8 cellular contexts compared by ENCODE assay signal in genomic region chr6:44250067-44250717, GRCh38. TPM values are rescaled to one million over a fixed set of nuclear protein-coding genes. Genes with fewer than 3 reads are reported as not detected.
A peak's percentile ranks its signal among the peaks of the same experiment; 100 is the strongest.
DNase-seq lines count a peak whose midpoint lies in the region; ATAC-seq, FAIRE-seq and TF ChIP-seq lines count a peak whose summit lies in the region.
"Had no signal": no experiment of that assay in that cellular context is flagged by ENCODE, and none has a peak within 500 bp of the region (broad histone marks: within the 10 kb centered on the region; RNA-seq: fewer than 3 reads in every experiment).

No MANE protein-coding gene starts in this region.

- peaks cover 68% of the 10 kb centered on the region for H3K4me1 Mint-ChIP-seq in Calu3 (ENCODE audit: low read depth, unreplicated experiment)

- peak overlapping the region; percentile 85 for H3K4me2 ChIP-seq in HepG2 (ENCODE audit: low read depth, low read length)

- FAIRE-seq in HepG2 (lab: Jason Lieb, UNC): no peak

- DNase-seq in Calu3 (no peak), SK-N-MC (ENCODE audit: low read depth, low spot score) (no peak), HepG2 (ENCODE audit: low spot score) (no peak), colonic mucosa (no peak), EL (no peak)

- BruUV-seq in Calu3 (replicated peaks; lab: Mats Ljungman, UMichigan): TSS peak; percentile 29
- BruUV-seq in HepG2 (replicated peaks; lab: Mats Ljungman, UMichigan): no TSS peak

- ATAC-seq in HepG2 (no peak), GM21717 (IDR thresholded peaks at IDR 0.05; ENCODE audit: unreplicated experiment) (no peak)

- no peak overlapping the region for H2AFZ ChIP-seq in HepG2 (ENCODE audit: low read length)

- H3K36me3 ChIP-seq in SK-N-MC (ENCODE audit: insufficient read depth, low read length): peaks cover 76% of the 10 kb centered on the region
- H3K36me3 ChIP-seq in HepG2 (replicated peaks in 1 of 2; ENCODE audit: control insufficient read depth in 1 of 2, insufficient read depth in 2 of 2, low read length in 2 of 2): peaks cover 43 to 69% of the 10 kb centered on the region in 2 experiments
- peaks cover 32% of the 10 kb centered on the region for H3K36me3 ChIP-seq in colonic mucosa

- intact Hi-C loops in Calu3 (cut with micrococcal nuclease; ENCODE audit: unreplicated experiment): no loop called here
- intact Hi-C loops in HepG2 (cut with micrococcal nuclease; ENCODE audit: unreplicated experiment): loop anchor here (5.0 kb wide), 1 partner anchor 153 kb away; no protein-coding TSS in a partner anchor
- intact Hi-C loops in colonic mucosa (cut with DNase I): no loop called here

- no peak for TF ChIP-seq RAD21 in HepG2 (CRISPR knock-in tag; IDR thresholded peaks at IDR 0.05)

- H4K20me1 ChIP-seq in HepG2 (ENCODE audit: insufficient read depth, low read length): peaks cover 82% of the 10 kb centered on the region

- peak overlapping the region; percentile 88 for H3K4me3 Mint-ChIP-seq in Calu3 (ENCODE audit: low read depth, unreplicated experiment)

- peaks cover 58% of the 10 kb centered on the region for H3K79me2 ChIP-seq in HepG2 (ENCODE audit: insufficient read depth, low read length)

- H3K9me3 Mint-ChIP-seq in Calu3 (ENCODE audit: low read depth, unreplicated experiment): no peaks in the 10 kb centered on the region

- peaks cover 100% of the 10 kb centered on the region for H3K36me3 Mint-ChIP-seq in Calu3 (ENCODE audit: insufficient read depth, unreplicated experiment)

- in situ Hi-C loops in HepG2 (cut with HindIII; ENCODE audit: extremely low pct_ligation_motif_present, low pct_unique_long_range_greater_than_20kb): no loop called here

- TF ChIP-seq EP300 in HepG2 (IDR thresholded peaks at IDR 0.05; ENCODE audit: low read depth in 2 of 2, low read length in 2 of 2) (no peak), HepG2 (CRISPR knock-in tag; IDR thresholded peaks at IDR 0.05; ENCODE audit: borderline replicate concordance) (no peak)

- TF ChIP-seq CTCF in Calu3 (IDR thresholded peaks at IDR 0.05; ENCODE audit: unreplicated experiment): no peak
- no peak for TF ChIP-seq CTCF in HepG2 (CRISPR knock-in tag; IDR thresholded peaks at IDR 0.05)
- TF ChIP-seq CTCF in colonic mucosa (IDR thresholded peaks at IDR 0.05): no peak

- H3K27ac Mint-ChIP-seq in Calu3 (ENCODE audit: unreplicated experiment): peak overlapping the region; percentile 99

- peaks cover 70% of the 10 kb centered on the region for H3K4me1 ChIP-seq in HepG2 (ENCODE audit: insufficient read depth, low read length)
- peaks cover 4% of the 10 kb centered on the region for H3K4me1 ChIP-seq in colonic mucosa

- H3K9ac ChIP-seq in SK-N-MC (ENCODE audit: insufficient read length): peak overlapping the region; percentile 100
- no peak overlapping the region for H3K9ac ChIP-seq in HepG2 (ENCODE audit: insufficient read depth, low read depth, low read length)
- no peak overlapping the region for H3K9ac ChIP-seq in colonic mucosa (ENCODE audit: low read depth in 2 of 2, low read length in 2 of 2)

- H3K4me3 ChIP-seq in SK-N-MC (no peak overlapping the region), HepG2 (replicated peaks in 1 of 3; ENCODE audit: insufficient read depth in 1 of 3, low read depth in 2 of 3, low read length in 3 of 3) (no peak overlapping the region; a peak in 1 of 6 replicates), colonic mucosa (no peak overlapping the region)

- CTCF ChIA-PET in Calu3 (lab: Charles Lee): no interaction called here
- CTCF ChIA-PET in HepG2 (lab: Yijun Ruan, JAX; ENCODE audit: low intra/inter-chr PET ratio, low total read pairs): no interaction called here

- no peak; a peak in 1 of 4 replicates for TF ChIP-seq POLR2A in HepG2 (IDR thresholded peaks at IDR 0.05; ENCODE audit: insufficient read depth in 1 of 2, low read depth in 2 of 2, low read length in 2 of 2)

- POLR2A ChIA-PET in HepG2 (lab: Yijun Ruan, JAX): interaction anchor here (2.7 kb wide), 1 partner anchor 58 kb away, joined by 6 read pairs; no protein-coding TSS in a partner anchor

- H3K27me3 Mint-ChIP-seq in Calu3 (ENCODE audit: unreplicated experiment): no peaks in the 10 kb centered on the region

- H3K27ac ChIP-seq in SK-N-MC (peak overlapping the region; percentile 89), HepG2 (ENCODE audit: extremely low read length, insufficient read depth, low read length) (no peak overlapping the region), colonic mucosa (no peak overlapping the region)

- WGBS in HepG2 (ENCODE audit: low lambda C conversion rate): 90% methylated on average over 6 of the region's 6 CpGs

- H3K27me3 ChIP-seq in HepG2 (ENCODE audit: control insufficient read depth in 1 of 2, insufficient read depth in 2 of 2, low read length in 2 of 2): no peaks in the 10 kb centered on the region; a peak in 1 of 5 replicates
- no peaks in the 10 kb centered on the region for H3K27me3 ChIP-seq in colonic mucosa

- no peaks in the 10 kb centered on the region for H3K9me3 ChIP-seq in SK-N-MC (ENCODE audit: low read depth, low read length)
- H3K9me3 ChIP-seq in HepG2 (ENCODE audit: low read length): no peaks in the 10 kb centered on the region
- no peaks in the 10 kb centered on the region for H3K9me3 ChIP-seq in colonic mucosa

RNA-seq across cellular contexts. Expression of gene HSP90AB1, which starts 3.3 kb away (rescaled TPM):
- total RNA-seq in Calu3 (2022): 2,072 and 2,073 TPM in 2 replicates
- total RNA-seq in HepG2 (2016; rRNA removed; fragmentation: Illumina TruSeq; extraction: Trizol): 1,472 and 2,212 TPM in 2 replicates
- 123 and 155 TPM in 2 replicates for total RNA-seq in HepG2 (2016; cell fraction: cytosol; rRNA removed; fragmentation: Illumina TruSeq; extraction: Trizol; ENCODE audit: low read depth)
- total RNA-seq in HepG2 (2016; cell fraction: insoluble cytoplasmic fraction; rRNA removed; fragmentation: Illumina TruSeq; extraction: Trizol): 1,508 and 1,964 TPM in 2 replicates
- 383 and 490 TPM in 2 replicates for total RNA-seq in HepG2 (2016; cell fraction: membrane; rRNA removed; fragmentation: Illumina TruSeq; extraction: Trizol)
- 1,014 and 1,081 TPM in 2 replicates for total RNA-seq in HepG2 (2016; cell fraction: nucleus; rRNA removed; fragmentation: Illumina TruSeq; extraction: Trizol)
- polyA plus RNA-seq in HepG2 (2011; rRNA removed): 1,076 and 1,325 TPM in 2 replicates
- polyA plus RNA-seq in HepG2 (2011; cell fraction: cytosol; rRNA removed): 1,072 and 1,224 TPM in 2 replicates
- 279 and 406 TPM in 2 replicates for polyA plus RNA-seq in HepG2 (2011; cell fraction: nucleus; rRNA removed)
- polyA plus RNA-seq in HepG2 (2012): 1,683 and 1,883 TPM in 2 replicates
- polyA plus RNA-seq in HepG2 (2016; cell fraction: cytosol; fragmentation: Illumina TruSeq; extraction: Trizol; ENCODE audit: low read depth): 155 and 188 TPM in 2 replicates
- 2,023 and 2,380 TPM in 2 replicates for polyA plus RNA-seq in HepG2 (2016; cell fraction: insoluble cytoplasmic fraction; fragmentation: Illumina TruSeq; extraction: Trizol; ENCODE audit: low read depth)
- polyA plus RNA-seq in HepG2 (2016; cell fraction: membrane; fragmentation: Illumina TruSeq; extraction: Trizol; ENCODE audit: low read depth): 336 and 456 TPM in 2 replicates
- polyA plus RNA-seq in HepG2 (2016; cell fraction: nucleus; fragmentation: Illumina TruSeq; extraction: Trizol; ENCODE audit: insufficient read depth, low read depth): 1,245 and 1,272 TPM in 2 replicates
- polyA minus RNA-seq in HepG2 (2011; rRNA and poly(A)+ RNA removed; ENCODE audit: low replicate concordance): 1,001 and 1,123 TPM in 2 replicates
- polyA minus RNA-seq in HepG2 (2011; cell fraction: cytosol; rRNA and poly(A)+ RNA removed): 1,091 and 1,101 TPM in 2 replicates
- polyA minus RNA-seq in HepG2 (2011; cell fraction: nucleus; rRNA and poly(A)+ RNA removed): 271 and 440 TPM in 2 replicates
- total RNA-seq in colonic mucosa: 1,000 to 10,000 TPM in 1 of 2 donors, 100 to 1,000 TPM in 1; 409 to 1,163 TPM

RNA-seq across cellular contexts. Expression of gene SLC35B2, which starts 7.1 kb away (rescaled TPM):
- total RNA-seq in Calu3 (2022) (129 and 143 TPM in 2 replicates), HepG2 (2016; rRNA removed; fragmentation: Illumina TruSeq; extraction: Trizol) (34.9 and 61.1 TPM in 2 replicates), colonic mucosa (10 to 100 TPM; 42.7 to 52.2 TPM)
- total RNA-seq in HepG2 (2016; cell fraction: cytosol; rRNA removed; fragmentation: Illumina TruSeq; extraction: Trizol; ENCODE audit: low read depth): 21.2 and 24.1 TPM in 2 replicates
- total RNA-seq in HepG2 (2016; cell fraction: insoluble cytoplasmic fraction; rRNA removed; fragmentation: Illumina TruSeq; extraction: Trizol): 35.1 and 62.8 TPM in 2 replicates
- 44.9 and 53.8 TPM in 2 replicates for total RNA-seq in HepG2 (2016; cell fraction: membrane; rRNA removed; fragmentation: Illumina TruSeq; extraction: Trizol)
- 56.1 and 63.9 TPM in 2 replicates for total RNA-seq in HepG2 (2016; cell fraction: nucleus; rRNA removed; fragmentation: Illumina TruSeq; extraction: Trizol)
- polyA plus RNA-seq in HepG2 (2011; rRNA removed): 148 and 168 TPM in 2 replicates
- polyA plus RNA-seq in HepG2 (2011; cell fraction: cytosol; rRNA removed): 139 and 176 TPM in 2 replicates
- polyA plus RNA-seq in HepG2 (2011; cell fraction: nucleus; rRNA removed): 99.4 and 112 TPM in 2 replicates
- 54.8 and 61.1 TPM in 2 replicates for polyA plus RNA-seq in HepG2 (2012)
- polyA plus RNA-seq in HepG2 (2016; cell fraction: cytosol; fragmentation: Illumina TruSeq; extraction: Trizol; ENCODE audit: low read depth): 26.8 and 34.1 TPM in 2 replicates
- 41.4 and 43.9 TPM in 2 replicates for polyA plus RNA-seq in HepG2 (2016; cell fraction: insoluble cytoplasmic fraction; fragmentation: Illumina TruSeq; extraction: Trizol; ENCODE audit: low read depth)
- polyA plus RNA-seq in HepG2 (2016; cell fraction: membrane; fragmentation: Illumina TruSeq; extraction: Trizol; ENCODE audit: low read depth): 45.2 and 53.5 TPM in 2 replicates
- 95.9 and 97.5 TPM in 2 replicates for polyA plus RNA-seq in HepG2 (2016; cell fraction: nucleus; fragmentation: Illumina TruSeq; extraction: Trizol; ENCODE audit: insufficient read depth, low read depth)
- 148 and 221 TPM in 2 replicates for polyA minus RNA-seq in HepG2 (2011; rRNA and poly(A)+ RNA removed; ENCODE audit: low replicate concordance)
- polyA minus RNA-seq in HepG2 (2011; cell fraction: cytosol; rRNA and poly(A)+ RNA removed): 47.0 and 47.4 TPM in 2 replicates
- 26.1 and 26.9 TPM in 2 replicates for polyA minus RNA-seq in HepG2 (2011; cell fraction: nucleus; rRNA and poly(A)+ RNA removed)

RNA-seq across cellular contexts. Expression of gene NFKBIE, which starts 15.2 kb away (rescaled TPM):
- 32.7 and 37.8 TPM in 2 replicates for total RNA-seq in Calu3 (2022)
- 14.5 and 15.0 TPM in 2 replicates for total RNA-seq in HepG2 (2016; rRNA removed; fragmentation: Illumina TruSeq; extraction: Trizol)
- 5.3 and 5.4 TPM in 2 replicates for total RNA-seq in HepG2 (2016; cell fraction: cytosol; rRNA removed; fragmentation: Illumina TruSeq; extraction: Trizol; ENCODE audit: low read depth)
- total RNA-seq in HepG2 (2016; cell fraction: insoluble cytoplasmic fraction; rRNA removed; fragmentation: Illumina TruSeq; extraction: Trizol): 15.7 and 16.3 TPM in 2 replicates
- 10.7 and 10.8 TPM in 2 replicates for total RNA-seq in HepG2 (2016; cell fraction: membrane; rRNA removed; fragmentation: Illumina TruSeq; extraction: Trizol)
- total RNA-seq in HepG2 (2016; cell fraction: nucleus; rRNA removed; fragmentation: Illumina TruSeq; extraction: Trizol): 8.5 and 11.8 TPM in 2 replicates
- polyA plus RNA-seq in HepG2 (2011; rRNA removed): 6.7 and 8.5 TPM in 2 replicates
- polyA plus RNA-seq in HepG2 (2011; cell fraction: cytosol; rRNA removed): 7.7 and 9.3 TPM in 2 replicates
- polyA plus RNA-seq in HepG2 (2011; cell fraction: nucleus; rRNA removed): 11.7 and 15.6 TPM in 2 replicates
- 7.1 TPM in 2 replicates for polyA plus RNA-seq in HepG2 (2012)
- 3.3 and 4.0 TPM in 2 replicates for polyA plus RNA-seq in HepG2 (2016; cell fraction: cytosol; fragmentation: Illumina TruSeq; extraction: Trizol; ENCODE audit: low read depth)
- polyA plus RNA-seq in HepG2 (2016; cell fraction: insoluble cytoplasmic fraction; fragmentation: Illumina TruSeq; extraction: Trizol; ENCODE audit: low read depth): 14.6 and 14.8 TPM in 2 replicates
- 5.7 and 7.3 TPM in 2 replicates for polyA plus RNA-seq in HepG2 (2016; cell fraction: membrane; fragmentation: Illumina TruSeq; extraction: Trizol; ENCODE audit: low read depth)
- 14.2 and 16.3 TPM in 2 replicates for polyA plus RNA-seq in HepG2 (2016; cell fraction: nucleus; fragmentation: Illumina TruSeq; extraction: Trizol; ENCODE audit: insufficient read depth, low read depth)
- 3.3 and 10.9 TPM in 2 replicates for polyA minus RNA-seq in HepG2 (2011; rRNA and poly(A)+ RNA removed; ENCODE audit: low replicate concordance)
- polyA minus RNA-seq in HepG2 (2011; cell fraction: cytosol; rRNA and poly(A)+ RNA removed): 4.6 and 6.2 TPM in 2 replicates
- polyA minus RNA-seq in HepG2 (2011; cell fraction: nucleus; rRNA and poly(A)+ RNA removed): 4.5 and 8.3 TPM in 2 replicates
- 10 to 100 TPM; 11.9 to 18.8 TPM for total RNA-seq in colonic mucosa

RNA-seq across cellular contexts. Expression of gene TMEM151B, which starts 20.1 kb away (rescaled TPM):
- total RNA-seq in Calu3 (2022) (0.12 TPM in 1 of 2 replicates, not detected in the other), HepG2 (2016; rRNA removed; fragmentation: Illumina TruSeq; extraction: Trizol) (not detected in 2 replicates), colonic mucosa (under 1 TPM; 0.12 to 0.19 TPM)
- not detected in 2 replicates for total RNA-seq in HepG2 (2016; cell fraction: cytosol; rRNA removed; fragmentation: Illumina TruSeq; extraction: Trizol; ENCODE audit: low read depth)
- 0.06 TPM in 1 of 2 replicates, not detected in the other for total RNA-seq in HepG2 (2016; cell fraction: insoluble cytoplasmic fraction; rRNA removed; fragmentation: Illumina TruSeq; extraction: Trizol)
- total RNA-seq in HepG2 (2016; cell fraction: membrane; rRNA removed; fragmentation: Illumina TruSeq; extraction: Trizol): not detected in 2 replicates
- not detected in 2 replicates for total RNA-seq in HepG2 (2016; cell fraction: nucleus; rRNA removed; fragmentation: Illumina TruSeq; extraction: Trizol)
- 0.01 TPM in 1 of 2 replicates, not detected in the other for polyA plus RNA-seq in HepG2 (2011; rRNA removed)
- 0.01 TPM in 1 of 2 replicates, not detected in the other for polyA plus RNA-seq in HepG2 (2011; cell fraction: cytosol; rRNA removed)
- polyA plus RNA-seq in HepG2 (2011; cell fraction: nucleus; rRNA removed): 0.02 TPM in 1 of 2 replicates, not detected in the other
- 0.19 TPM in 2 replicates for polyA plus RNA-seq in HepG2 (2012)
- polyA plus RNA-seq in HepG2 (2016; cell fraction: cytosol; fragmentation: Illumina TruSeq; extraction: Trizol; ENCODE audit: low read depth): not detected in 2 replicates
- not detected in 2 replicates for polyA plus RNA-seq in HepG2 (2016; cell fraction: insoluble cytoplasmic fraction; fragmentation: Illumina TruSeq; extraction: Trizol; ENCODE audit: low read depth)
- not detected in 2 replicates for polyA plus RNA-seq in HepG2 (2016; cell fraction: membrane; fragmentation: Illumina TruSeq; extraction: Trizol; ENCODE audit: low read depth)
- not detected in 2 replicates for polyA plus RNA-seq in HepG2 (2016; cell fraction: nucleus; fragmentation: Illumina TruSeq; extraction: Trizol; ENCODE audit: insufficient read depth, low read depth)
- polyA minus RNA-seq in HepG2 (2011; rRNA and poly(A)+ RNA removed; ENCODE audit: low replicate concordance): not detected in 2 replicates
- not detected in 2 replicates for polyA minus RNA-seq in HepG2 (2011; cell fraction: cytosol; rRNA and poly(A)+ RNA removed)
- not detected in 2 replicates for polyA minus RNA-seq in HepG2 (2011; cell fraction: nucleus; rRNA and poly(A)+ RNA removed)
- total RNA-seq: dermis microvascular lymphatic vessel endothelial cell, renal cortical epithelial cell had no signal

RNA-seq across cellular contexts. Expression of gene SLC29A1, which starts 26.8 kb away (rescaled TPM):
- total RNA-seq in Calu3 (2022) (90.1 and 92.8 TPM in 2 replicates), HepG2 (2016; rRNA removed; fragmentation: Illumina TruSeq; extraction: Trizol) (23.1 and 43.2 TPM in 2 replicates), colonic mucosa (10 to 100 TPM; 17.0 to 19.1 TPM)
- total RNA-seq in HepG2 (2016; cell fraction: cytosol; rRNA removed; fragmentation: Illumina TruSeq; extraction: Trizol; ENCODE audit: low read depth): 19.7 and 24.6 TPM in 2 replicates
- 22.9 and 41.9 TPM in 2 replicates for total RNA-seq in HepG2 (2016; cell fraction: insoluble cytoplasmic fraction; rRNA removed; fragmentation: Illumina TruSeq; extraction: Trizol)
- total RNA-seq in HepG2 (2016; cell fraction: membrane; rRNA removed; fragmentation: Illumina TruSeq; extraction: Trizol): 37.5 and 40.9 TPM in 2 replicates
- 42.6 and 53.1 TPM in 2 replicates for total RNA-seq in HepG2 (2016; cell fraction: nucleus; rRNA removed; fragmentation: Illumina TruSeq; extraction: Trizol)
- 95.5 and 106 TPM in 2 replicates for polyA plus RNA-seq in HepG2 (2011; rRNA removed)
- polyA plus RNA-seq in HepG2 (2011; cell fraction: cytosol; rRNA removed): 92.8 and 113 TPM in 2 replicates
- polyA plus RNA-seq in HepG2 (2011; cell fraction: nucleus; rRNA removed): 132 and 138 TPM in 2 replicates
- 38.8 and 43.9 TPM in 2 replicates for polyA plus RNA-seq in HepG2 (2012)
- 32.1 and 36.6 TPM in 2 replicates for polyA plus RNA-seq in HepG2 (2016; cell fraction: cytosol; fragmentation: Illumina TruSeq; extraction: Trizol; ENCODE audit: low read depth)
- 35.2 and 35.6 TPM in 2 replicates for polyA plus RNA-seq in HepG2 (2016; cell fraction: insoluble cytoplasmic fraction; fragmentation: Illumina TruSeq; extraction: Trizol; ENCODE audit: low read depth)
- 48.6 and 49.6 TPM in 2 replicates for polyA plus RNA-seq in HepG2 (2016; cell fraction: membrane; fragmentation: Illumina TruSeq; extraction: Trizol; ENCODE audit: low read depth)
- 82.7 and 90.9 TPM in 2 replicates for polyA plus RNA-seq in HepG2 (2016; cell fraction: nucleus; fragmentation: Illumina TruSeq; extraction: Trizol; ENCODE audit: insufficient read depth, low read depth)
- polyA minus RNA-seq in HepG2 (2011; rRNA and poly(A)+ RNA removed; ENCODE audit: low replicate concordance): 236 and 248 TPM in 2 replicates
- polyA minus RNA-seq in HepG2 (2011; cell fraction: cytosol; rRNA and poly(A)+ RNA removed): 35.4 and 40.0 TPM in 2 replicates
- polyA minus RNA-seq in HepG2 (2011; cell fraction: nucleus; rRNA and poly(A)+ RNA removed): 37.0 and 39.3 TPM in 2 replicates
